ENCODE assay signal across 31 cellular contexts in the genomic region with DNA sequence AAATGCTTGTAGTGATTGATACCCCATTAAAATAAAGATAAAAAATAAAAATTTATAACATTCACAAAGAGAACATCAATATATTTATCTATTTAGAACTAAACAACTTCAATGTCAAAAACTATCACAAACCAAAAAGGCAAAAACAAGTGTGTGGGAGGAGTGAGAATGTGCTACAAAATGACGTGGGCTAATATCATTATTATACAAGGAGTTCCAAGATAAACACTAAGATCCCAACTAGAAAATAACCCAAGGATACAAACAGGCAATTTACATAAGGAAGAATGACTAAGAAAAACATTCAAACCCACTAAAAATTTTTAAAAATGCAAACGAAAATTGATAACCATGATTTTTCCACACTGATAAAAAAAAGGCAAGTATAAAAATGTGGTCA.
"Had no signal": no experiment of that assay in that cellular context is flagged by ENCODE, and none has a peak within 500 bp of the region (broad histone marks: within the 10 kb centered on the region; RNA-seq: fewer than 3 reads in every experiment).

No MANE protein-coding gene starts in this region.

- H3K4me1 ChIP-seq: left lung, lower lobe of right lung, pancreas, prostate gland, sigmoid colon had no signal

- H3K27me3 Mint-ChIP-seq: stimulated activated memory B cell treated with anti-CD40 and anti-IgM and Interleukin-4, amounts not matched to agents 10 μg/mL and 1 μg/mL and 100 μg/mL, for 72 hours; stimulated activated naive CD8-positive, alpha-beta T cell treated with anti-CD3 and anti-CD28 coated beads, Interleukin-15, amount 100 ng/mL, for 72 hours; type B pancreatic cell had no signal

- H3K4me3 Mint-ChIP-seq: immature natural killer cell; naive thymus-derived CD8-positive, alpha-beta T cell; nephron; neural crest cell; stimulated activated memory B cell treated with anti-CD40 and anti-IgM and Interleukin-4, amounts not matched to agents 10 μg/mL and 1 μg/mL and 100 μg/mL, for 72 hours; stimulated activated naive CD8-positive, alpha-beta T cell treated with anti-CD3 and anti-CD28 coated beads, Interleukin-15, amount 100 ng/mL, for 72 hours; type B pancreatic cell had no signal

- DNase-seq: hypothalamus; immature natural killer cell; kidney; left colon; left lung; lower lobe of right lung; mammary epithelial cell; mesenchymal stem cell; naive thymus-derived CD8-positive, alpha-beta T cell; nucleus accumbens; pancreas; posterior cingulate gyrus; retina; right cardiac atrium; sigmoid colon; stimulated activated CD4-positive, alpha-beta T cell treated with anti-CD3 and anti-CD28 coated beads, Interleukin-1b, Interleukin-23, amount 100 ng/mL, for 48 hours; stimulated activated CD4-positive, alpha-beta T cell treated with anti-CD3 and anti-CD28 coated beads, Interleukin-2, amount 100 ng/mL, for 48 hours; stimulated activated CD4-positive, alpha-beta T cell treated with anti-CD3 and anti-CD28 coated beads, Interleukin-4, amount 100 ng/mL, for 4 hours; stimulated activated CD8-positive, alpha-beta memory T cell treated with anti-CD3 and anti-CD28 coated beads, Interleukin-4, amount 100 ng/mL, for 48 hours; stimulated activated naive CD4-positive, alpha-beta T cell treated with Interleukin-2 at 50 U/mL for 16 hours; stimulated activated naive CD8-positive, alpha-beta T cell treated with anti-CD3 and anti-CD28 coated beads, Interleukin-15, amount 100 ng/mL, for 72 hours; substantia nigra had no signal

- H3K4me1 Mint-ChIP-seq: immature natural killer cell; nephron; neural crest cell; stimulated activated memory B cell treated with anti-CD40 and anti-IgM and Interleukin-4, amounts not matched to agents 10 μg/mL and 1 μg/mL and 100 μg/mL, for 72 hours had no signal

- H3K36me3 Mint-ChIP-seq: immature natural killer cell; naive thymus-derived CD8-positive, alpha-beta T cell; stimulated activated memory B cell treated with anti-CD40 and anti-IgM and Interleukin-4, amounts not matched to agents 10 μg/mL and 1 μg/mL and 100 μg/mL, for 72 hours; type B pancreatic cell had no signal

- H3K9me3 Mint-ChIP-seq: immature natural killer cell; naive thymus-derived CD8-positive, alpha-beta T cell had no signal

- H3K4me3 ChIP-seq: left lung, lower lobe of right lung, pancreas, prostate gland, sigmoid colon, smooth muscle cell, tibial nerve, vagina had no signal

- FAIRE-seq: islet of Langerhans, kidney, pancreas had no signal

- H3K27ac Mint-ChIP-seq: immature natural killer cell; nephron; stimulated activated memory B cell treated with anti-CD40 and anti-IgM and Interleukin-4, amounts not matched to agents 10 μg/mL and 1 μg/mL and 100 μg/mL, for 72 hours; type B pancreatic cell had no signal

- H3K27me3 ChIP-seq: left lung, pancreas, sigmoid colon, tibial nerve, vagina had no signal

- H3K36me3 ChIP-seq: left lung, lower lobe of right lung, pancreas, prostate gland, sigmoid colon, tibial nerve, vagina had no signal

- H3K4me2 ChIP-seq: smooth muscle cell had no signal

- ATAC-seq: left colon; left lung; lower lobe of right lung; naive thymus-derived CD8-positive, alpha-beta T cell; pancreas; right cardiac atrium; stimulated activated memory B cell treated with anti-CD40 and anti-IgM and Interleukin-4, amounts not matched to agents 10 μg/mL and 1 μg/mL and 100 μg/mL, for 72 hours; stimulated activated naive CD8-positive, alpha-beta T cell treated with anti-CD3 and anti-CD28 coated beads, Interleukin-15, amount 100 ng/mL, for 72 hours had no signal

- H3K9me3 ChIP-seq: left lung, lower lobe of right lung, pancreas, prostate gland, sigmoid colon, tibial nerve, vagina had no signal

- H3K27ac ChIP-seq: left lung, lower lobe of right lung, pancreas, prostate gland, sigmoid colon, vagina had no signal
